In genomic region chr4:10613926-10614478, GRCh38 we compare ENCODE assay signal across 30 cellular contexts.
"Had no signal": no experiment of that assay in that cellular context is flagged by ENCODE, and none has a peak within 500 bp of the region (broad histone marks: within the 10 kb centered on the region; RNA-seq: fewer than 3 reads in every experiment).

No MANE protein-coding gene starts in this region.

- H3K9ac ChIP-seq: neural progenitor cell had no signal

- DNase-seq: naive thymus-derived CD4-positive, alpha-beta T cell; natural killer cell; occipital lobe; pancreas; retina; right lobe of liver; sigmoid colon; spleen; stimulated activated CD4-positive, alpha-beta T cell treated with anti-CD3 and anti-CD28 coated beads, Interleukin-12 subunit alpha, Interleukin-12 subunit beta, amount 100 ng/mL, for 4 hours; stimulated activated CD4-positive, alpha-beta T cell treated with anti-CD3 and anti-CD28 coated beads, Interleukin-1b, Interleukin-23, amount 100 ng/mL, for 48 hours; stimulated activated CD4-positive, alpha-beta T cell treated with anti-CD3 and anti-CD28 coated beads, Interleukin-4, amount 100 ng/mL, for 1 hour; stimulated activated CD4-positive, alpha-beta T cell treated with anti-CD3 and anti-CD28 coated beads, Interleukin-4, amount 100 ng/mL, for 4 hours; stimulated activated CD8-positive, alpha-beta memory T cell treated with anti-CD3 and anti-CD28 coated beads, Interleukin-4, amount 100 ng/mL, for 48 hours; stimulated activated naive CD4-positive, alpha-beta T cell; stimulated activated naive CD8-positive, alpha-beta T cell treated with anti-CD3 and anti-CD28 coated beads, Interleukin-15, amount 100 ng/mL, for 72 hours; stimulated activated naive CD8-positive, alpha-beta T cell treated with anti-CD3 and anti-CD28 coated beads, Interleukin-15, Interleukin-2, amounts not matched to agents 100 U/mL and 50 U/mL, for 24 hours; substantia nigra; testis; tibial artery; transverse colon; upper lobe of left lung had no signal

- H3K27ac ChIP-seq: neural progenitor cell, pancreas, prostate gland, right atrium auricular region, right lobe of liver, sigmoid colon, skin epidermis, spleen, suprapubic skin, testis, tibial artery, transverse colon, upper lobe of left lung, vagina had no signal

- H3K36me3 ChIP-seq: neural progenitor cell, pancreas, prostate gland, right atrium auricular region, right lobe of liver, sigmoid colon, spleen, suprapubic skin, tibial artery, transverse colon, upper lobe of left lung, vagina had no signal

- H3K36me3 Mint-ChIP-seq: naive thymus-derived CD4-positive, alpha-beta T cell; natural killer cell; neural progenitor cell had no signal

- H3K4me2 ChIP-seq: neural progenitor cell, smooth muscle cell had no signal

- H3K4me1 ChIP-seq: neural progenitor cell, pancreas, prostate gland, right atrium auricular region, right lobe of liver, sigmoid colon, spleen, suprapubic skin, testis, tibial artery, transverse colon, upper lobe of left lung, vagina had no signal

- H3K9me3 ChIP-seq: pancreas, prostate gland, right atrium auricular region, right lobe of liver, sigmoid colon, spleen, suprapubic skin, testis, tibial artery, transverse colon, upper lobe of left lung, vagina had no signal

- H2AFZ ChIP-seq: neural progenitor cell had no signal

- ATAC-seq: naive thymus-derived CD4-positive, alpha-beta T cell; natural killer cell; pancreas; right lobe of liver; stimulated activated memory B cell treated with anti-CD40 and anti-IgM and Interleukin-4, amounts not matched to agents 10 μg/mL and 1 μg/mL and 100 μg/mL, for 72 hours; stimulated activated naive CD8-positive, alpha-beta T cell treated with anti-CD3 and anti-CD28 coated beads, Interleukin-15, amount 100 ng/mL, for 72 hours; stimulated activated naive CD8-positive, alpha-beta T cell treated with anti-CD3 and anti-CD28 coated beads, Interleukin-15, Interleukin-2, amounts not matched to agents 100 U/mL and 50 U/mL, for 24 hours had no signal

- H3K27me3 ChIP-seq: neural progenitor cell, pancreas, right atrium auricular region, right lobe of liver, sigmoid colon, spleen, suprapubic skin, testis, tibial artery, transverse colon, upper lobe of left lung, vagina had no signal

- H3K27ac Mint-ChIP-seq: natural killer cell; nephron; neural progenitor cell; stimulated activated memory B cell treated with anti-CD40 and anti-IgM and Interleukin-4, amounts not matched to agents 10 μg/mL and 1 μg/mL and 100 μg/mL, for 72 hours; stimulated activated naive CD8-positive, alpha-beta T cell treated with anti-CD3 and anti-CD28 coated beads, Interleukin-15, amount 100 ng/mL, for 72 hours had no signal

- H3K4me3 ChIP-seq: neural progenitor cell, pancreas, prostate gland, right atrium auricular region, right lobe of liver, sigmoid colon, skin epidermis, smooth muscle cell, spleen, suprapubic skin, testis, tibial artery, transverse colon, upper lobe of left lung, vagina had no signal

- H3K9me3 Mint-ChIP-seq: naive thymus-derived CD4-positive, alpha-beta T cell; natural killer cell; nephron; neural progenitor cell; stimulated activated memory B cell treated with anti-CD40 and anti-IgM and Interleukin-4, amounts not matched to agents 10 μg/mL and 1 μg/mL and 100 μg/mL, for 72 hours; stimulated activated naive CD8-positive, alpha-beta T cell treated with anti-CD3 and anti-CD28 coated beads, Interleukin-15, amount 100 ng/mL, for 72 hours had no signal

- H3K4me3 Mint-ChIP-seq: naive thymus-derived CD4-positive, alpha-beta T cell; natural killer cell; nephron; neural progenitor cell; stimulated activated memory B cell treated with anti-CD40 and anti-IgM and Interleukin-4, amounts not matched to agents 10 μg/mL and 1 μg/mL and 100 μg/mL, for 72 hours; stimulated activated naive CD8-positive, alpha-beta T cell treated with anti-CD3 and anti-CD28 coated beads, Interleukin-15, amount 100 ng/mL, for 72 hours had no signal

- H3K27me3 Mint-ChIP-seq: stimulated activated memory B cell treated with anti-CD40 and anti-IgM and Interleukin-4, amounts not matched to agents 10 μg/mL and 1 μg/mL and 100 μg/mL, for 72 hours had no signal

- H3K4me1 Mint-ChIP-seq: natural killer cell; stimulated activated memory B cell treated with anti-CD40 and anti-IgM and Interleukin-4, amounts not matched to agents 10 μg/mL and 1 μg/mL and 100 μg/mL, for 72 hours; stimulated activated naive CD8-positive, alpha-beta T cell treated with anti-CD3 and anti-CD28 coated beads, Interleukin-15, amount 100 ng/mL, for 72 hours had no signal
